10 cellular contexts compared by ENCODE assay signal in genomic region chr2:96954490-96954846, GRCh38. TPM values are rescaled to one million over a fixed set of nuclear protein-coding genes. Genes with fewer than 3 reads are reported as not detected.
DNase-seq lines count a peak whose midpoint lies in the region; ATAC-seq and TF ChIP-seq lines count a peak whose summit lies in the region.
"Had no signal": no experiment of that assay in that cellular context is flagged by ENCODE, and none has a peak within 500 bp of the region (broad histone marks: within the 10 kb centered on the region; RNA-seq: fewer than 3 reads in every experiment).

No MANE protein-coding gene starts in this region.

- H2AFZ ChIP-seq in MM.1S (ENCODE audit: low read length) (no peak overlapping the region), neural progenitor cell (replicated peaks) (no peak overlapping the region)

- no peak overlapping the region for H3K27ac ChIP-seq in MM.1S (ENCODE audit: low read length)
- H3K27ac ChIP-seq in neural progenitor cell: no peak overlapping the region
- H3K27ac ChIP-seq: left lung had no signal

- H3K4me2 ChIP-seq in MM.1S (ENCODE audit: low read depth, low read length) (no peak overlapping the region), neural progenitor cell (no peak overlapping the region)

- H3K79me2 ChIP-seq in MM.1S (ENCODE audit: low read length): no peaks in the 10 kb centered on the region
- no peaks in the 10 kb centered on the region for H3K79me2 ChIP-seq in neural progenitor cell (ENCODE audit: low read depth)

- H3F3A ChIP-seq in MM.1S (ENCODE audit: insufficient read depth, low read length) (no peaks in the 10 kb centered on the region), neural progenitor cell (ENCODE audit: low read depth) (peaks cover 11% of the 10 kb centered on the region)

- no peak overlapping the region for H3K4me3 Mint-ChIP-seq in neural progenitor cell
- H3K4me3 Mint-ChIP-seq: type B pancreatic cell had no signal

- H3K36me3 Mint-ChIP-seq in neural progenitor cell: no peaks in the 10 kb centered on the region
- H3K36me3 Mint-ChIP-seq: type B pancreatic cell had no signal

- H3K27me3 Mint-ChIP-seq in neural progenitor cell (ENCODE audit: insufficient read depth, low read depth): peaks cover 10% of the 10 kb centered on the region

- no peaks in the 10 kb centered on the region for H3K9me2 ChIP-seq in MM.1S (replicated peaks; ENCODE audit: insufficient read depth, low read length)

- no peaks in the 10 kb centered on the region for H4K20me1 ChIP-seq in MM.1S (ENCODE audit: insufficient read depth, low read length)
- no peaks in the 10 kb centered on the region for H4K20me1 ChIP-seq in neural progenitor cell (ENCODE audit: low read depth)

- no peaks in the 10 kb centered on the region for H3K27me3 ChIP-seq in MM.1S (replicated peaks; ENCODE audit: insufficient read depth, low read length)
- no peaks in the 10 kb centered on the region for H3K27me3 ChIP-seq in neural progenitor cell

- ATAC-seq in GM18511 (IDR thresholded peaks at IDR 0.05; ENCODE audit: unreplicated experiment) (peak; percentile 65), HG02678 (IDR thresholded peaks at IDR 0.05; ENCODE audit: unreplicated experiment) (no peak)
- ATAC-seq: left lung had no signal

- H3K9me3 ChIP-seq in MM.1S (replicated peaks; ENCODE audit: insufficient read depth, low read length): no peaks in the 10 kb centered on the region
- H3K9me3 ChIP-seq in neural progenitor cell (ENCODE audit: low read depth): no peaks in the 10 kb centered on the region
- H3K9me3 ChIP-seq: left lung had no signal

- H3K4me1 ChIP-seq in MM.1S (ENCODE audit: low read length): 0 out of 2 replicates have a peak, but pooled peaks cover 5% of the 10 kb centered on the region
- H3K4me1 ChIP-seq in neural progenitor cell: peaks cover 11% of the 10 kb centered on the region

- peaks cover 35% of the 10 kb centered on the region for H3K4me1 Mint-ChIP-seq in neural progenitor cell

- no peaks in the 10 kb centered on the region for H3K36me3 ChIP-seq in MM.1S (replicated peaks; ENCODE audit: insufficient read depth, low read length)
- no peaks in the 10 kb centered on the region for H3K36me3 ChIP-seq in neural progenitor cell
- H3K36me3 ChIP-seq: left lung had no signal

- no peaks in the 10 kb centered on the region for H3K9me3 Mint-ChIP-seq in neural progenitor cell
- H3K9me3 Mint-ChIP-seq: type B pancreatic cell had no signal

- DNase-seq in COLO668 (lab: John Stamatoyannopoulos, UW; ENCODE audit: unreplicated experiment) (peak; percentile 51), MM.1S (peak; percentile 42), fibroblast of pulmonary artery (ENCODE audit: low read depth) (peak; percentile 33), neural progenitor cell (ENCODE audit: low spot score) (no peak), SIG-M5 (lab: John Stamatoyannopoulos, UW) (no peak), anterior cingulate cortex (lab: John Stamatoyannopoulos, UW) (no peak)

- no peak overlapping the region for H3K4me3 ChIP-seq in MM.1S (ENCODE audit: low read length)
- H3K4me3 ChIP-seq in fibroblast of pulmonary artery (replicated peaks; ENCODE audit: low read depth, low read length): no peak overlapping the region
- H3K4me3 ChIP-seq in neural progenitor cell: no peak overlapping the region
- H3K4me3 ChIP-seq: left lung had no signal

- TF ChIP-seq CTCF in MM.1S (IDR thresholded peaks at IDR 0.05; ENCODE audit: low read length) (no peak), fibroblast of pulmonary artery (IDR thresholded peaks at IDR 0.05; ENCODE audit: low read length, missing control alignments) (no peak), neural progenitor cell (IDR thresholded peaks at IDR 0.05) (no peak)

- no peak overlapping the region for H3K27ac Mint-ChIP-seq in neural progenitor cell
- H3K27ac Mint-ChIP-seq: type B pancreatic cell had no signal

- H3K9ac ChIP-seq in MM.1S (ENCODE audit: low read length) (no peak overlapping the region), neural progenitor cell (no peak overlapping the region)

RNA-seq across cellular contexts. Expression of gene FAM178B, which starts 31.9 kb away (rescaled TPM):
- not detected in 2 replicates for total RNA-seq in neural progenitor cell (ENCODE audit: low replicate concordance)

Comparison
In these comparisons a context has a peak if more than half of its experiments do, and no peak if none do; other contexts are left out.
1. DNase-seq: peak in COLO668 (single experiment), MM.1S (single experiment) and fibroblast of pulmonary artery (single experiment); none in neural progenitor cell (single experiment), SIG-M5 (single experiment) and anterior cingulate cortex (0 of 58).